24 cellular contexts compared by ENCODE assay signal in the genomic region with DNA sequence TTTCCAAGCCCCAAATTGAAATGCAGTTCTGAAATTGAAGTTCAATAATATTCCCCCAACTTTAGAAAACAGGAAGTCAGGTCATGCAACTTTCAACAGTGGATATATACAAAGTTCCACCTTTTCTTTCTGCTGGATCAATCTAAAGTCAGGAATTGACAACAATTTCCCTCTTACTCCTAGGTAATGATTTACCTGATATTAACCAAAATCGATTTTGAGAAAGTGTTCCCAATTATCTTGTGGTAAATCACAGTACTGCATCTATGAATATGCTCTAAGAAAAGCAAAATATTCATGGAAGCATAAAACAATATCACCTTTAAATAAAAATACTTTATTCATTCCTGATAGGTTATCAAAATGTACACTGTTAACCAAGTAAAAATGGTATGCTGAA. TPM values are rescaled to one million over a fixed set of nuclear protein-coding genes. Genes with fewer than 3 reads are reported as not detected.
"Had no signal": no experiment of that assay in that cellular context is flagged by ENCODE, and none has a peak within 500 bp of the region (broad histone marks: within the 10 kb centered on the region; RNA-seq: fewer than 3 reads in every experiment).

No MANE protein-coding gene starts in this region.

- H3K36me3 ChIP-seq: colonic mucosa had no signal

- ATAC-seq: left lung; lower lobe of right lung; natural killer cell treated with Interleukin-12 subunit alpha and Interleukin-12 subunit beta and Interleukin-15 and Interleukin-18, amount 100 ng/mL, for 72 hours; psoas muscle; sciatic nerve had no signal

- H2AFZ ChIP-seq: parathyroid adenoma had no signal

- H3K27me3 ChIP-seq: colonic mucosa, left lung, stomach, vagina had no signal

- DNase-seq: colonic mucosa; dermis blood vessel endothelial cell; foreskin melanocyte; head of caudate nucleus; hippocampal formation; kidney glomerular epithelial cell; left lung; lower lobe of right lung; midbrain; occipital lobe; psoas muscle; retina; stimulated activated CD4-positive, alpha-beta T cell treated with anti-CD3 and anti-CD28 coated beads, Interleukin-12 subunit alpha, Interleukin-12 subunit beta, amount 100 ng/mL, for 4 hours; stimulated activated naive CD4-positive, alpha-beta T cell; stomach; substantia nigra; trophoblast cell had no signal

- H3K4me1 ChIP-seq: colonic mucosa, left lung, lower lobe of right lung, parathyroid adenoma, psoas muscle had no signal

- H3K27ac ChIP-seq: colonic mucosa, left lung, lower lobe of right lung, parathyroid adenoma, psoas muscle, skin epidermis, thoracic aorta, vagina had no signal

- H3K9me3 ChIP-seq: colonic mucosa, left lung, lower lobe of right lung, psoas muscle, stomach, thoracic aorta, vagina had no signal

- H3K4me3 ChIP-seq: colonic mucosa, left lung, lower lobe of right lung, psoas muscle, skin epidermis, stomach, thoracic aorta, vagina had no signal

- H3K79me2 ChIP-seq: parathyroid adenoma had no signal

RNA-seq across cellular contexts. Expression of a gene that starts 28.4 kb away (rescaled TPM):
- total RNA-seq: cerebellum; dermis blood vessel endothelial cell; lower lobe of right lung; natural killer cell treated with Interleukin-12 subunit alpha and Interleukin-12 subunit beta and Interleukin-15 and Interleukin-18, amount 100 ng/mL, for 72 hours; occipital lobe had no signal
